In genomic region chr19:55306712-55307111, GRCh38 we compare ENCODE assay signal across 16 cellular contexts. TPM values are rescaled to one million over a fixed set of nuclear protein-coding genes. Genes with fewer than 3 reads are reported as not detected.
DNase-seq lines count a peak whose midpoint lies in the region; TF ChIP-seq lines count a peak whose summit lies in the region.
"Had no signal": no experiment of that assay in that cellular context is flagged by ENCODE, and none has a peak within 500 bp of the region (broad histone marks: within the 10 kb centered on the region; RNA-seq: fewer than 3 reads in every experiment).

No MANE protein-coding gene starts in this region.

- no peak for TF ChIP-seq CTCF in OCI-LY7 (conservative IDR thresholded peaks at IDR 0.05; ENCODE audit: low read length)
- no peak for TF ChIP-seq CTCF in WERI-Rb-1 (IDR thresholded peaks at IDR 0.05; ENCODE audit: low read depth, low read length)

- peak; percentile 10 for DNase-seq in 8988T
- DNase-seq in OCI-LY7 (ENCODE audit: low spot score) = no peak
- DNase-seq in WERI-Rb-1 = no peak
- no peak for DNase-seq in H4 (ENCODE audit: low spot score)
- DNase-seq: BE2C; CD4-positive, CD25-positive, alpha-beta regulatory T cell; COR-L47; DMS 273 treated with DMSO at 0.1 percent for 48 hours; DND-41; Kasumi-1; MG63; NCI-H1694 treated with DMSO at 0.1 percent for 48 hours; Peyer's patch had no signal

- H3K4me3 ChIP-seq in OCI-LY7 (ENCODE audit: low read depth, low read length, poor library complexity, severe bottlenecking) (no peak overlapping the region), WERI-Rb-1 (ENCODE audit: low read depth, low read length) (no peak overlapping the region)
- H3K4me3 ChIP-seq: MG63, Peyer's patch had no signal

- H3K4me2 ChIP-seq in OCI-LY7 (ENCODE audit: low read length) = peak overlapping the region; percentile 66

- H2AFZ ChIP-seq in OCI-LY7 (ENCODE audit: low read length) = no peak overlapping the region

- POLR2A ChIA-PET in OCI-LY7 (lab: Charles Lee) = interaction anchor here (0.7 kb wide), 3 partner anchors 14 to 55 kb away, joined by 3 to 7 read pairs (median 3); no protein-coding TSS in a partner anchor

- H3K36me3 ChIP-seq in OCI-LY7 (ENCODE audit: insufficient read depth, low read length) (peaks cover 44% of the 10 kb centered on the region), WERI-Rb-1 (peaks cover 56% of the 10 kb centered on the region)
- H3K36me3 ChIP-seq: MG63, Peyer's patch had no signal

- no peaks in the 10 kb centered on the region for H3K9me2 ChIP-seq in OCI-LY7 (ENCODE audit: insufficient read depth, low read length)

- peaks cover 68% of the 10 kb centered on the region for H3K4me1 ChIP-seq in OCI-LY7 (ENCODE audit: insufficient read depth, low read length, poor library complexity, severe bottlenecking)
- H3K4me1 ChIP-seq: BE2C had no signal

- H3K79me2 ChIP-seq in OCI-LY7 (ENCODE audit: insufficient read depth, low read depth, low read length) = no peaks in the 10 kb centered on the region

- BruUV-seq in OCI-LY7 (replicated peaks; lab: Mats Ljungman, UMichigan) = no TSS peak

- H4K20me1 ChIP-seq in OCI-LY7 (ENCODE audit: insufficient read depth, low read length) = no peaks in the 10 kb centered on the region

- H3K9me3 ChIP-seq in OCI-LY7 (ENCODE audit: low read length) (no peaks in the 10 kb centered on the region), WERI-Rb-1 (ENCODE audit: severe bottlenecking) (no peaks in the 10 kb centered on the region)
- H3K9me3 ChIP-seq: BE2C, Peyer's patch had no signal

- no peaks in the 10 kb centered on the region for H3K27me3 ChIP-seq in WERI-Rb-1 (ENCODE audit: insufficient read depth, low read depth, severe bottlenecking)
- H3K27me3 ChIP-seq: BE2C, MG63, Peyer's patch had no signal

- CTCF ChIA-PET in OCI-LY7 (lab: Charles Lee; ENCODE audit: unreplicated experiment) = interaction anchor here (1.1 kb wide), 1 partner anchor 32 kb away, joined by 3 read pairs; no protein-coding TSS in a partner anchor

- H3K27ac ChIP-seq in OCI-LY7 (ENCODE audit: low read depth, low read length, poor library complexity, severe bottlenecking) (peak overlapping the region; percentile 92), WERI-Rb-1 (no peak overlapping the region)
- H3K27ac ChIP-seq: Peyer's patch had no signal

- intact Hi-C loops in OCI-LY7 (cut with micrococcal nuclease; ENCODE audit: unreplicated experiment) = no loop called here

RNA-seq across cellular contexts. Expression of gene TMEM150B, which starts 18.4 kb away (rescaled TPM):
- not detected in 2 replicates for total RNA-seq in OCI-LY7 (2014; rRNA removed; shearing (Covaris generic))
- total RNA-seq in OCI-LY7 (2022) = not detected in 2 replicates
- not detected in 2 replicates for total RNA-seq in H4 (2014; rRNA removed; shearing (Covaris generic))
- total RNA-seq: G401, NCI-H460 had no signal

RNA-seq across cellular contexts. Expression of gene BRSK1, which starts 22.9 kb away (rescaled TPM):
- total RNA-seq in OCI-LY7 (2014; rRNA removed; shearing (Covaris generic)) = 15.9 and 16.1 TPM in 2 replicates
- 23.9 and 25.7 TPM in 2 replicates for total RNA-seq in OCI-LY7 (2022)
- total RNA-seq in H4 (2014; rRNA removed; shearing (Covaris generic)) = 4.6 and 13.1 TPM in 2 replicates

RNA-seq across cellular contexts. Expression of gene HSPBP1, which starts 26.8 kb away (rescaled TPM):
- total RNA-seq in OCI-LY7 (2014; rRNA removed; shearing (Covaris generic)) = 41.3 and 50.5 TPM in 2 replicates
- total RNA-seq in OCI-LY7 (2022) = 31.9 and 38.7 TPM in 2 replicates
- 57.7 and 65.2 TPM in 2 replicates for total RNA-seq in H4 (2014; rRNA removed; shearing (Covaris generic))

RNA-seq across cellular contexts. Expression of gene KMT5C, which starts 33.0 kb away (rescaled TPM):
- total RNA-seq in OCI-LY7 (2014; rRNA removed; shearing (Covaris generic)) = 21.2 and 22.8 TPM in 2 replicates
- total RNA-seq in OCI-LY7 (2022) = 36.1 and 43.4 TPM in 2 replicates
- 5.4 and 7.9 TPM in 2 replicates for total RNA-seq in H4 (2014; rRNA removed; shearing (Covaris generic))

RNA-seq across cellular contexts. Expression of gene COX6B2, which starts 47.8 kb away (rescaled TPM):
- not detected in 2 replicates for total RNA-seq in OCI-LY7 (2014; rRNA removed; shearing (Covaris generic))
- not detected in 2 replicates for total RNA-seq in OCI-LY7 (2022)
- total RNA-seq in H4 (2014; rRNA removed; shearing (Covaris generic)) = 0.95 TPM in 1 of 2 replicates, not detected in the other
- total RNA-seq: NCI-H460, Peyer's patch, Right ventricle myocardium inferior had no signal
